ENCODE assay signal across 18 cellular contexts in the genomic region with DNA sequence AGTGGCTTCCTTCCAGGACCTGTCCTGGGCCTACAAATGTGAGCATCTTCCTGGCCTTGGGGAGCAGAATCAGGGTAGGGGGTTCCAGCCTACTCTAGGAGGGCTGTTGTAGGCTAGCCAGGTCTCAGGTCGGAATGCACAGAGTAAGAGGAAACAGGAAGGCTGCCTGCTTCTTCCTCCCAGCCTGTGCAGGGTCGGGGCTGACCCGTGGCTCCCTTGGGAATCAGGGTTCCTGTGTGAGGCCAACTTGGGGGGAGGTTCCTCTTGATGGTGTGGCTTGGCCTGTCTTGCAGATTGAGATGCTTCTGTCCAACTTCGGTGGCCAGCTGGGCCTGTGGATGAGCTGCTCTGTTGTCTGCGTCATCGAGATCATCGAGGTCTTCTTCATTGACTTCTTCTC.
DNase-seq lines count a peak whose midpoint lies in the region; ATAC-seq and TF ChIP-seq lines count a peak whose summit lies in the region.
"Had no signal": no experiment of that assay in that cellular context is flagged by ENCODE, and none has a peak within 500 bp of the region (broad histone marks: within the 10 kb centered on the region; RNA-seq: fewer than 3 reads in every experiment).

No MANE protein-coding gene starts in this region.

- peak overlapping the region in 1 of 11 experiments; percentile 13; a peak in 1 of 22 replicates for H3K27ac ChIP-seq in BLaER1 treated with 17β-estradiol and CSF1 and Interleukin-3, amounts not matched to agents 10 nM and 100 nM

- TF ChIP-seq POLR2A in NB4 (IDR thresholded peaks at IDR 0.05; ENCODE audit: extremely low read depth, insufficient read length), result no peak

- DNase-seq in NB4 (ENCODE audit: low read depth) (peak; percentile 72), germinal center (ENCODE audit: low spot score) (peak; percentile 42), iPS-NIHi11 (ENCODE audit: low spot score) (no peak)
- DNase-seq: 8988T; ACHN; BE2C; C1 segment of cervical spinal cord; Caco-2; Calu3; CD4-positive, alpha-beta T cell; CD8-positive, alpha-beta T cell; DMS79 treated with DMSO at 0.1 percent for 48 hours; GF-D8 had no signal

- H3K27me3 ChIP-seq in BLaER1 treated with 17β-estradiol and CSF1 and Interleukin-3, amounts not matched to agents 10 nM and 100 nM, result no peaks in the 10 kb centered on the region
- H3K27me3 ChIP-seq: BE2C had no signal

- no peak for ATAC-seq in GM18520 (IDR thresholded peaks at IDR 0.05; ENCODE audit: unreplicated experiment)
- ATAC-seq in HG03135 (IDR thresholded peaks at IDR 0.05; ENCODE audit: unreplicated experiment), result no peak
- ATAC-seq in GM21447 (IDR thresholded peaks at IDR 0.05; ENCODE audit: unreplicated experiment), result no peak
- ATAC-seq: CD8-positive, alpha-beta T cell; GM12878 had no signal

- peak overlapping the region; percentile 2 to 78 (median 65); a peak in 18 of 22 replicates for H3K4me2 ChIP-seq in BLaER1 treated with 17β-estradiol and CSF1 and Interleukin-3, amounts not matched to agents 10 nM and 100 nM

- H3K9ac ChIP-seq in BLaER1 treated with 17β-estradiol and CSF1 and Interleukin-3, amounts not matched to agents 10 nM and 100 nM, result no peak overlapping the region

- H3K9me3 ChIP-seq in BLaER1 treated with 17β-estradiol and CSF1 and Interleukin-3, amounts not matched to agents 10 nM and 100 nM (replicated peaks in 1 of 11), result no peaks in the 10 kb centered on the region
- H3K9me3 ChIP-seq: BE2C, Caco-2 had no signal

- peaks cover 6 to 12% (median 11%) of the 10 kb centered on the region in 10 experiments; a peak in 18 of 20 replicates for H3K4me1 ChIP-seq in BLaER1 treated with 17β-estradiol and CSF1 and Interleukin-3, amounts not matched to agents 10 nM and 100 nM
- H3K4me1 ChIP-seq: BE2C, Caco-2 had no signal

- no peak for TF ChIP-seq CTCF in NB4 (IDR thresholded peaks at IDR 0.05; ENCODE audit: low read depth, low read length)

- no peaks in the 10 kb centered on the region for H3K36me3 ChIP-seq in BLaER1 treated with 17β-estradiol and CSF1 and Interleukin-3, amounts not matched to agents 10 nM and 100 nM
- H3K36me3 ChIP-seq: BE2C had no signal

- no peak overlapping the region for H3K4me3 ChIP-seq in BLaER1 treated with 17β-estradiol and CSF1 and Interleukin-3, amounts not matched to agents 10 nM and 100 nM
- no peak overlapping the region for H3K4me3 ChIP-seq in NB4 (ENCODE audit: low read depth, low read length)
- H3K4me3 ChIP-seq: GM12878 had no signal

- no peaks in the 10 kb centered on the region for H4K20me1 ChIP-seq in BLaER1 treated with 17β-estradiol and CSF1 and Interleukin-3, amounts not matched to agents 10 nM and 100 nM
